1 cellular context compared by ENCODE assay signal in the genomic region with DNA sequence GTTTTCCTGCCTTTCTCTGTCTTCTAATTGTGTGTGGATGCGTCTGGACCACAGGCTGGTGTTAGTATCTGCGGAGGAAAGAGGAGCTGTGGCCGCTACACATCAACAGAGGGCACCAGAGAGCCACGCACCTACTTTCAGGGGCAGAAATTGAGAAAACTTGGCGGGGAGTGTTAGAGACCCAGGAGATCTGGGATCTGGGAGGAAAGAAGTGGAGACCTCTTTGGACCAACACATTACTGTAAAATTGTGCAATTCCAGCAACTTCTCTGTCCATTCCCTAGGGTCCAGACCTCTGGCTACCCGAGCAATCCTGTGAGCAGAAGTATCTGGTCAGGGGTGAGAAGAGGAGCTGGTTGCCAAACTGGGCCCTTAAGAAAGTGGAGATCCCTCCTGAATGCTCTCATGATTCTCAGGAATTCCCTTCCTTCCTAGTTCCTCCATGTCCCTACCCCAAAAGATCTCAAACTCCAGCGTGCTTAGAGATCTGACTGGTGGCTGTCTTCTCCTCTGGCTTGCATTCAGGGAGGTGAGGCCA.
TF ChIP-seq lines count a peak whose summit lies in the region.

No MANE protein-coding gene starts in this region.

TF ChIP-seq in SK-N-SH treated with all-trans-retinoic acid at 6 μM for 48 hours, 23 proteins besides CTCF, POLR2A, EP300 and RAD21 (continued from another document):
- TF ChIP-seq TSHZ2 (CRISPR knock-in tag; IDR thresholded peaks at IDR 0.05) (no peak), ZC3H10 (CRISPR knock-in tag; IDR thresholded peaks at IDR 0.05) (no peak), BACH2 (CRISPR knock-in tag; IDR thresholded peaks at IDR 0.05; ENCODE audit: borderline replicate concordance) (no peak), PPARA (CRISPR knock-in tag; IDR thresholded peaks at IDR 0.05; ENCODE audit: borderline replicate concordance) (no peak), RARB (CRISPR knock-in tag; IDR thresholded peaks at IDR 0.05) (no peak), SNAI2 (CRISPR knock-in tag; IDR thresholded peaks at IDR 0.05) (no peak), CSRNP3 (CRISPR knock-in tag; IDR thresholded peaks at IDR 0.05) (no peak), GLIS3 (CRISPR knock-in tag; IDR thresholded peaks at IDR 0.05) (no peak), ZNF565 (CRISPR knock-in tag; conservative IDR thresholded peaks at IDR 0.05; ENCODE audit: low read depth) (no peak), CSDC2 (CRISPR knock-in tag; IDR thresholded peaks at IDR 0.05) (no peak), ZNF8 (CRISPR knock-in tag; IDR thresholded peaks at IDR 0.05) (no peak), TOX (CRISPR knock-in tag; IDR thresholded peaks at IDR 0.05; ENCODE audit: borderline replicate concordance) (no peak), OSR1 (CRISPR knock-in tag; IDR thresholded peaks at IDR 0.05) (no peak), ZNF70 (CRISPR knock-in tag; IDR thresholded peaks at IDR 0.05) (no peak)
- TF ChIP-seq, protein P1, sequence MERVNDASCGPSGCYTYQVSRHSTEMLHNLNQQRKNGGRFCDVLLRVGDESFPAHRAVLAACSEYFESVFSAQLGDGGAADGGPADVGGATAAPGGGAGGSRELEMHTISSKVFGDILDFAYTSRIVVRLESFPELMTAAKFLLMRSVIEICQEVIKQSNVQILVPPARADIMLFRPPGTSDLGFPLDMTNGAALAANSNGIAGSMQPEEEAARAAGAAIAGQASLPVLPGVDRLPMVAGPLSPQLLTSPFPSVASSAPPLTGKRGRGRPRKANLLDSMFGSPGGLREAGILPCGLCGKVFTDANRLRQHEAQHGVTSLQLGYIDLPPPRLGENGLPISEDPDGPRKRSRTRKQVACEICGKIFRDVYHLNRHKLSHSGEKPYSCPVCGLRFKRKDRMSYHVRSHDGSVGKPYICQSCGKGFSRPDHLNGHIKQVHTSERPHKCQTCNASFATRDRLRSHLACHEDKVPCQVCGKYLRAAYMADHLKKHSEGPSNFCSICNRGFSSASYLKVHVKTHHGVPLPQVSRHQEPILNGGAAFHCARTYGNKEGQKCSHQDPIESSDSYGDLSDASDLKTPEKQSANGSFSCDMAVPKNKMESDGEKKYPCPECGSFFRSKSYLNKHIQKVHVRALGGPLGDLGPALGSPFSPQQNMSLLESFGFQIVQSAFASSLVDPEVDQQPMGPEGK (CRISPR knock-in tag; IDR thresholded peaks at IDR 0.05; ENCODE audit: borderline replicate concordance), result no peak
